11 cellular contexts compared by ENCODE assay signal in the genomic region with DNA sequence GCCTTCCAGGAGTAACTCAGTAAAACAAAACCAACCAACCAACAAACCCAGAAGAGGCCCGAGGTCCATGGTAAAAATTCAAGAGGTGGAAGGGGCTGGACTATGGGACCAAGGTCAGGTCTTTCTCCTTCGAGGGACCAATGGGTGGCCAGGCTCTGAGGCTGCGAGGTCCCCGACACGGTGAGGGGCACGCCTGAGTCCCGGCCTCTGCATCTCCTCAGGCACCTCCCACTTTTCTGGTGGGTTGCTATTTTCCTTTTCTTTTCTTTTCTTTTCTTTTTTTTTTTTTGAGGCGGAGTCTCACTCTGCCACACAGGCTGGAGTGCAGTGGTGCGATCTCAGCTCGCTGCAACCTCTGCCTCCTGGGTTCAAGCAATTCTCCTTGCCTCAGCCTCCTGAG. TPM values are rescaled to one million over a fixed set of nuclear protein-coding genes. Genes with fewer than 3 reads are reported as not detected.
DNase-seq lines count a peak whose midpoint lies in the region; ATAC-seq and TF ChIP-seq lines count a peak whose summit lies in the region.
"Had no signal": no experiment of that assay in that cellular context is flagged by ENCODE, and none has a peak within 500 bp of the region (broad histone marks: within the 10 kb centered on the region; RNA-seq: fewer than 3 reads in every experiment).

No MANE protein-coding gene starts in this region.

- peak overlapping the region in 2 of 3 experiments; percentile 67 to 74 for H3K27ac Mint-ChIP-seq in nephron

- DNase-seq in HCT116 (ENCODE audit: low read depth, low spot score) (no peak), NCI-H146 (lab: John Stamatoyannopoulos, UW) (no peak), NCI-H128 (lab: John Stamatoyannopoulos, UW; ENCODE audit: unreplicated experiment) (no peak), globus pallidus (ENCODE audit: low spot score) (no peak)
- peak; percentile 41 for DNase-seq in activated naive CD4-positive, alpha-beta T cell treated with anti-CD3 and anti-CD28 coated beads, Interleukin-2, amount 50 U/mL, for 16 hours
- DNase-seq: NCI-H524 treated with DMSO at 0.1 percent for 48 hours had no signal

- H3K4me1 Mint-ChIP-seq in nephron: peaks cover 40% of the 10 kb centered on the region

- TF ChIP-seq POLR2A in HCT116 (IDR thresholded peaks at IDR 0.05; ENCODE audit: borderline replicate concordance, extremely low read depth, insufficient read depth, insufficient read length): no peak

- TF ChIP-seq RAD21 in HCT116 (IDR thresholded peaks at IDR 0.05; ENCODE audit: low read depth): no peak

- H3K9me3 ChIP-seq in HCT116 (ENCODE audit: control insufficient read depth in 1 of 2, insufficient read depth in 1 of 2, low read depth in 1 of 2, low read length in 2 of 2): no peaks in the 10 kb centered on the region
- H3K9me3 ChIP-seq: suprapubic skin had no signal

- POLR2A ChIA-PET in HCT116 (lab: Charles Lee): interaction anchor here (0.7 kb wide), 1 partner anchor 37 kb away, joined by 4 read pairs; no protein-coding TSS in a partner anchor

- H3K4me3 Mint-ChIP-seq in nephron: peak overlapping the region in 1 of 3 experiments; percentile 13

- H3K36me3 ChIP-seq in ACC112 (ENCODE audit: insufficient read depth, low read length) (no peaks in the 10 kb centered on the region), HCT116 (ENCODE audit: control insufficient read depth in 1 of 2, insufficient read depth in 2 of 2, low read length in 2 of 2) (no peaks in the 10 kb centered on the region)
- H3K36me3 ChIP-seq: suprapubic skin had no signal

- H4K20me1 ChIP-seq in HCT116 (ENCODE audit: insufficient read depth): no peaks in the 10 kb centered on the region

- H3K4me3 ChIP-seq in ACC112 (ENCODE audit: low read depth, low read length) (no peak overlapping the region), HCT116 (replicated peaks in 1 of 2; ENCODE audit: low read depth in 1 of 2, low read length in 2 of 2) (no peak overlapping the region)
- H3K4me3 ChIP-seq: suprapubic skin had no signal

- peaks cover 30% of the 10 kb centered on the region for H3K4me1 ChIP-seq in ACC112 (ENCODE audit: control insufficient read depth, insufficient read depth, low read length, unreplicated experiment)
- peaks cover 29 to 64% of the 10 kb centered on the region in 2 experiments for H3K4me1 ChIP-seq in HCT116 (ENCODE audit: control insufficient read depth in 1 of 2, insufficient read depth in 2 of 2, low read length in 2 of 2)

- no peak overlapping the region for H3K9ac ChIP-seq in HCT116 (ENCODE audit: low read length)

- no peaks in the 10 kb centered on the region for H3K9me2 ChIP-seq in HCT116 (ENCODE audit: insufficient read depth)

- peak overlapping the region; percentile 98 for H3K27ac ChIP-seq in ACC112 (ENCODE audit: low read depth, low read length)
- peak overlapping the region; percentile 89; the same call in 1 of the 2 replicates for H3K27ac ChIP-seq in HCT116 (ENCODE audit: low read depth, low read length)

- no peaks in the 10 kb centered on the region for H3K9me3 Mint-ChIP-seq in nephron

- ATAC-seq in HCT116: no peak
- ATAC-seq in GM18498 (IDR thresholded peaks at IDR 0.05; ENCODE audit: unreplicated experiment): no peak

- RAD21 ChIA-PET in HCT116 (lab: Charles Lee; ENCODE audit: low non-redundant PET in 1 of 2, low total read pairs in 2 of 2, uncharacterized antibody in 2 of 2, unreplicated experiment in 2 of 2): no interaction called here

- intact Hi-C loops in HCT116 (cut with micrococcal nuclease): loop anchor here (10.0 kb wide), 1 partner anchor 265 kb away; the partner anchor contains the start of genes DCXR and RAC3

- H3K27me3 ChIP-seq in ACC112 (ENCODE audit: insufficient read depth, low read length) (no peaks in the 10 kb centered on the region), HCT116 (ENCODE audit: insufficient read depth, low read length) (no peaks in the 10 kb centered on the region)
- H3K27me3 ChIP-seq: suprapubic skin had no signal

- CTCF ChIA-PET in HCT116 (lab: Charles Lee): no interaction called here

- H3K79me2 ChIP-seq in ACC112 (ENCODE audit: control insufficient read depth, insufficient read depth, low read length, unreplicated experiment): no peaks in the 10 kb centered on the region
- no peaks in the 10 kb centered on the region for H3K79me2 ChIP-seq in HCT116 (ENCODE audit: insufficient read depth, low read length)

- TF ChIP-seq CTCF in HCT116 (IDR thresholded peaks at IDR 0.05 in 2 of 3, conservative IDR thresholded peaks at IDR 0.05 in 1 of 3; ENCODE audit: borderline replicate concordance in 1 of 3, insufficient read depth in 1 of 3, low read depth in 2 of 3, low read length in 2 of 3) (no peak), nephron (IDR thresholded peaks at IDR 0.05; ENCODE audit: unreplicated experiment in 3 of 3) (no peak)

- no peaks in the 10 kb centered on the region for H3K36me3 Mint-ChIP-seq in nephron (ENCODE audit: low read depth)

- H2AFZ ChIP-seq in ACC112 (ENCODE audit: low read length, unreplicated experiment) (no peak overlapping the region), HCT116 (ENCODE audit: low read depth, low read length, poor library complexity, severe bottlenecking) (no peak overlapping the region)

- no peak overlapping the region for H3K4me2 ChIP-seq in HCT116 (ENCODE audit: low read length)

- H3K27me3 Mint-ChIP-seq in nephron (ENCODE audit: low read depth): peaks cover 6% of the 10 kb centered on the region

- no TSS peak for BruUV-seq in HCT116 (replicated peaks; lab: Mats Ljungman, UMichigan)

TF ChIP-seq in HCT116, 20 proteins besides CTCF, POLR2A, EP300 and RAD21:
- TF ChIP-seq, protein P1, sequence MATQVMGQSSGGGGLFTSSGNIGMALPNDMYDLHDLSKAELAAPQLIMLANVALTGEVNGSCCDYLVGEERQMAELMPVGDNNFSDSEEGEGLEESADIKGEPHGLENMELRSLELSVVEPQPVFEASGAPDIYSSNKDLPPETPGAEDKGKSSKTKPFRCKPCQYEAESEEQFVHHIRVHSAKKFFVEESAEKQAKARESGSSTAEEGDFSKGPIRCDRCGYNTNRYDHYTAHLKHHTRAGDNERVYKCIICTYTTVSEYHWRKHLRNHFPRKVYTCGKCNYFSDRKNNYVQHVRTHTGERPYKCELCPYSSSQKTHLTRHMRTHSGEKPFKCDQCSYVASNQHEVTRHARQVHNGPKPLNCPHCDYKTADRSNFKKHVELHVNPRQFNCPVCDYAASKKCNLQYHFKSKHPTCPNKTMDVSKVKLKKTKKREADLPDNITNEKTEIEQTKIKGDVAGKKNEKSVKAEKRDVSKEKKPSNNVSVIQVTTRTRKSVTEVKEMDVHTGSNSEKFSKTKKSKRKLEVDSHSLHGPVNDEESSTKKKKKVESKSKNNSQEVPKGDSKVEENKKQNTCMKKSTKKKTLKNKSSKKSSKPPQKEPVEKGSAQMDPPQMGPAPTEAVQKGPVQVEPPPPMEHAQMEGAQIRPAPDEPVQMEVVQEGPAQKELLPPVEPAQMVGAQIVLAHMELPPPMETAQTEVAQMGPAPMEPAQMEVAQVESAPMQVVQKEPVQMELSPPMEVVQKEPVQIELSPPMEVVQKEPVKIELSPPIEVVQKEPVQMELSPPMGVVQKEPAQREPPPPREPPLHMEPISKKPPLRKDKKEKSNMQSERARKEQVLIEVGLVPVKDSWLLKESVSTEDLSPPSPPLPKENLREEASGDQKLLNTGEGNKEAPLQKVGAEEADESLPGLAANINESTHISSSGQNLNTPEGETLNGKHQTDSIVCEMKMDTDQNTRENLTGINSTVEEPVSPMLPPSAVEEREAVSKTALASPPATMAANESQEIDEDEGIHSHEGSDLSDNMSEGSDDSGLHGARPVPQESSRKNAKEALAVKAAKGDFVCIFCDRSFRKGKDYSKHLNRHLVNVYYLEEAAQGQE (IDR thresholded peaks at IDR 0.05; ENCODE audit: low read depth): no peak
- TF ChIP-seq ZFX (IDR thresholded peaks at IDR 0.05): no peak
- TF ChIP-seq POLR2AphosphoS5 (IDR thresholded peaks at IDR 0.05; ENCODE audit: low read depth, low read length): no peak
- no peak for TF ChIP-seq FOSL1 (IDR thresholded peaks at IDR 0.05; ENCODE audit: low read depth)

RNA-seq across cellular contexts. Expression of gene CD7, which starts 18.0 kb away (rescaled TPM):
- 0.61 TPM for total RNA-seq in HCT116 (2021; ENCODE audit: unreplicated experiment)
- 0.08 and 0.39 TPM in 2 replicates for polyA plus RNA-seq in HCT116 (2012)
- total RNA-seq: epithelial cell of proximal tubule had no signal

RNA-seq across cellular contexts. Expression of gene CSNK1D, which starts 26.0 kb away (rescaled TPM):
- 176 TPM for total RNA-seq in HCT116 (2021; ENCODE audit: unreplicated experiment)
- 184 and 197 TPM in 2 replicates for polyA plus RNA-seq in HCT116 (2012)

RNA-seq across cellular contexts. Expression of gene SECTM1, which starts 34.1 kb away (rescaled TPM):
- 6.8 TPM for total RNA-seq in HCT116 (2021; ENCODE audit: unreplicated experiment)
- polyA plus RNA-seq in HCT116 (2012): 6.8 and 8.8 TPM in 2 replicates

RNA-seq across cellular contexts. Expression of gene TEX19, which starts 59.6 kb away (rescaled TPM):
- total RNA-seq in HCT116 (2021; ENCODE audit: unreplicated experiment): 2.1 TPM
- 2.2 and 2.8 TPM in 2 replicates for polyA plus RNA-seq in HCT116 (2012)
- total RNA-seq: epithelial cell of proximal tubule, suprapubic skin had no signal
